In genomic region chr12:111010916-111011657, GRCh38 we compare ENCODE assay signal across 26 cellular contexts. TPM values are rescaled to one million over a fixed set of nuclear protein-coding genes. Genes with fewer than 3 reads are reported as not detected.
"Had no signal": no experiment of that assay in that cellular context is flagged by ENCODE, and none has a peak within 500 bp of the region (broad histone marks: within the 10 kb centered on the region; RNA-seq: fewer than 3 reads in every experiment).

No MANE protein-coding gene starts in this region.

- H3K9me3 ChIP-seq: MG63, SK-N-SH had no signal

- H3K36me3 ChIP-seq: MG63 had no signal

- H3K9ac ChIP-seq: SK-N-SH had no signal

- ATAC-seq: Panc1, PC-3 had no signal

- H3K4me3 ChIP-seq: MG63 had no signal

- H3K27ac ChIP-seq: RWPE1 had no signal

- DNase-seq: Karpas-422, KG1, MG63, NCI-H1092, NCI-H1105 treated with DMSO at 0.1 percent for 48 hours, NCI-H1436, NCI-H187, NCI-H2029, NCI-H2081 treated with DMSO at 0.1 percent for 48 hours, NCI-H2171, NCI-H226, NCI-H446, NCI-H510A, NCI-H524 treated with DMSO at 0.1 percent for 48 hours, NCI-H69, NCI-H774, PC-3, SHP77, SK-N-SH, SW 1271, T-helper 1 cell had no signal

- H3K9me2 ChIP-seq: SK-N-SH had no signal

- H3K4me3 Mint-ChIP-seq: IgD-negative memory B cell had no signal

- H3K4me2 ChIP-seq: SK-N-SH had no signal

- H3K4me1 Mint-ChIP-seq: IgD-negative memory B cell had no signal

RNA-seq across cellular contexts. Expression of gene CUX2, which starts 22.9 kb away (rescaled TPM):
- total RNA-seq: HT-29, PC-3, SK-MEL-5 had no signal
- polyA plus RNA-seq: IgD-negative memory B cell had no signal
